ENCODE assay signal across 18 cellular contexts in genomic region chr4:80127870-80128419, GRCh38. TPM values are rescaled to one million over a fixed set of nuclear protein-coding genes. Genes with fewer than 3 reads are reported as not detected.
A peak's percentile ranks its signal among the peaks of the same experiment; 100 is the strongest.
DNase-seq lines count a peak whose midpoint lies in the region; ATAC-seq, FAIRE-seq and TF ChIP-seq lines count a peak whose summit lies in the region.
"Had no signal": no experiment of that assay in that cellular context is flagged by ENCODE, and none has a peak within 500 bp of the region (broad histone marks: within the 10 kb centered on the region; RNA-seq: fewer than 3 reads in every experiment).

No MANE protein-coding gene starts in this region.

- TF ChIP-seq POLR2A in K562 (conservative IDR thresholded peaks at IDR 0.05), result no peak

- WGBS in K562 (ENCODE audit: insufficient coverage, low coverage, missing lambda C conversion rate), result 21% methylated on average over 3 of the region's 3 CpGs
- WGBS in smooth muscle cell (ENCODE audit: low lambda C conversion rate), result 93% methylated on average over 3 of the region's 3 CpGs

- H3K9me1 ChIP-seq in K562 (ENCODE audit: control insufficient read depth, insufficient read depth, low read length), result no peaks in the 10 kb centered on the region

- DNase-seq in activated naive CD4-positive, alpha-beta T cell treated with Interleukin-2 at 50 U/mL for 16 hours, result no peak
- DNase-seq in PC-9, result no peak
- DNase-seq in K562 (ENCODE audit: extremely low read depth in 1 of 4, low spot score in 3 of 4), result no peak
- DNase-seq in smooth muscle cell (lab: John Stamatoyannopoulos, UW; ENCODE audit: unreplicated experiment), result no peak
- no peak for DNase-seq in KG1 (lab: John Stamatoyannopoulos, UW)
- no peak for DNase-seq in COR-L47 (lab: John Stamatoyannopoulos, UW)
- DNase-seq in Right ventricle myocardium inferior (ENCODE audit: missing footprints), result no peak
- DNase-seq: amygdala; DMS 273 treated with DMSO at 0.1 percent for 48 hours; gastrocnemius medialis; Karpas-422; left ventricle myocardium inferior; NCI-H146; stimulated activated CD4-positive, alpha-beta T cell treated with anti-CD3 and anti-CD28 coated beads, Interleukin-12 subunit alpha, Interleukin-12 subunit beta, amount 100 ng/mL, for 4 hours; uterus had no signal

- no peaks in the 10 kb centered on the region for H4K20me1 ChIP-seq in PC-9 (ENCODE audit: insufficient read depth)
- H4K20me1 ChIP-seq in K562 (replicated peaks; ENCODE audit: control insufficient read depth, insufficient read depth, low read length), result no peaks in the 10 kb centered on the region
- no peaks in the 10 kb centered on the region for H4K20me1 ChIP-seq in smooth muscle cell (ENCODE audit: low read depth)

- POLR2A ChIA-PET in PC-9 (lab: Charles Lee; ENCODE audit: unreplicated experiment) (no interaction called here), K562 (lab: Yijun Ruan, JAX) (interaction anchor here (1.4 kb wide), 1 partner anchor 14 kb away, joined by 4 read pairs; no protein-coding TSS in a partner anchor)

- H3K27me3 ChIP-seq in PC-9 (ENCODE audit: insufficient read depth, low read depth) (no peaks in the 10 kb centered on the region), K562 (ENCODE audit: control insufficient read depth in 2 of 2, insufficient read depth in 2 of 2, low read length in 2 of 2) (no peaks in the 10 kb centered on the region), smooth muscle cell (ENCODE audit: low read depth) (no peaks in the 10 kb centered on the region)
- H3K27me3 ChIP-seq: gastrocnemius medialis, uterus had no signal

- no peaks in the 10 kb centered on the region for H3K27me3 Mint-ChIP-seq in activated naive CD4-positive, alpha-beta T cell treated with anti-CD3 and anti-CD28 coated beads, Interleukin-2, amount 50 U/mL, for 24 hours

- H3K36me3 ChIP-seq in PC-9 (ENCODE audit: low read depth) (no peaks in the 10 kb centered on the region), K562 (ENCODE audit: control insufficient read depth, insufficient read depth, low read length) (no peaks in the 10 kb centered on the region), smooth muscle cell (ENCODE audit: low read depth) (no peaks in the 10 kb centered on the region)
- H3K36me3 ChIP-seq: gastrocnemius medialis, left ventricle myocardium inferior, uterus had no signal

- no peaks in the 10 kb centered on the region for H3K9me2 ChIP-seq in PC-9 (ENCODE audit: insufficient read depth)

- peak overlapping the region; percentile 65 for H3K27ac Mint-ChIP-seq in activated naive CD4-positive, alpha-beta T cell treated with anti-CD3 and anti-CD28 coated beads, Interleukin-2, amount 50 U/mL, for 24 hours
- H3K27ac Mint-ChIP-seq: progenitor cell of endocrine pancreas had no signal

- TF ChIP-seq EP300 in K562 (IDR thresholded peaks at IDR 0.05; ENCODE audit: low read length), result no peak

- TF ChIP-seq CTCF in PC-9 (conservative IDR thresholded peaks at IDR 0.05) (no peak), K562 (IDR thresholded peaks at IDR 0.05 in 2 of 3, conservative IDR thresholded peaks at IDR 0.05 in 1 of 3; ENCODE audit: insufficient read depth in 2 of 3, low read depth in 1 of 3, low read length in 3 of 3) (no peak), smooth muscle cell (IDR thresholded peaks at IDR 0.05; ENCODE audit: borderline replicate concordance, insufficient read depth, poor library complexity, severe bottlenecking) (no peak)

- H3K27ac ChIP-seq in PC-9 (peak overlapping the region; percentile 50), K562 (ENCODE audit: extremely low read depth, low read depth, low read length) (peak overlapping the region; percentile 90; the same call in 2 of the 3 replicates), smooth muscle cell (ENCODE audit: low read depth) (no peak overlapping the region)
- H3K27ac ChIP-seq: gastrocnemius medialis, left ventricle myocardium inferior, SK-N-MC, uterus had no signal

- H3F3A ChIP-seq in PC-9 (ENCODE audit: insufficient read depth, low read depth) (no peaks in the 10 kb centered on the region; the same call in 1 of the 2 replicates), smooth muscle cell (ENCODE audit: low read depth) (no peaks in the 10 kb centered on the region)

- H3K4me2 ChIP-seq in PC-9 (peak overlapping the region; percentile 17; the same call in 1 of the 2 replicates), K562 (ENCODE audit: insufficient read depth, low read length) (no peak overlapping the region), smooth muscle cell (peak overlapping the region; percentile 14)

- intact Hi-C loops in PC-9 (cut with micrococcal nuclease; ENCODE audit: unreplicated experiment) (loop anchor here (10.0 kb wide), 1 partner anchor 57 kb away; no protein-coding TSS in a partner anchor), K562 (cut with micrococcal nuclease) (loop anchor here (2.0 to 5.0 kb wide), 3 partner anchors 49 to 121 kb away; partner anchors contain the start of gene ANTXR2), Right ventricle myocardium inferior (cut with DNase I) (no loop called here)

- BruUV-seq in PC-9 (replicated peaks; lab: Mats Ljungman, UMichigan) (no TSS peak), K562 (replicated peaks; lab: Mats Ljungman, UMichigan) (no TSS peak)

- H3K9me3 Mint-ChIP-seq in activated naive CD4-positive, alpha-beta T cell treated with anti-CD3 and anti-CD28 coated beads, Interleukin-2, amount 50 U/mL, for 24 hours, result no peaks in the 10 kb centered on the region

- H3K4me1 ChIP-seq in PC-9 (replicated peaks; ENCODE audit: insufficient read depth) (peaks cover 12% of the 10 kb centered on the region), K562 (replicated peaks in 1 of 2; ENCODE audit: control insufficient read depth in 2 of 2, insufficient read depth in 2 of 2, low read length in 2 of 2) (peaks cover 0 to 43% of the 10 kb centered on the region in 2 experiments; a peak in 4 of 5 replicates), smooth muscle cell (ENCODE audit: low read depth) (peaks cover 3% of the 10 kb centered on the region)
- H3K4me1 ChIP-seq: gastrocnemius medialis, left ventricle myocardium inferior, uterus had no signal

- H3K4me3 Mint-ChIP-seq in activated naive CD4-positive, alpha-beta T cell treated with anti-CD3 and anti-CD28 coated beads, Interleukin-2, amount 50 U/mL, for 24 hours, result peak overlapping the region; percentile 75

- in situ Hi-C loops in K562 (cut with MboI), result no loop called here

- H3K79me2 ChIP-seq in PC-9 (ENCODE audit: low read depth) (no peaks in the 10 kb centered on the region), K562 (ENCODE audit: control insufficient read depth, insufficient read depth, low read length) (peaks cover 15% of the 10 kb centered on the region), smooth muscle cell (ENCODE audit: low read depth) (no peaks in the 10 kb centered on the region)

- no peak for ATAC-seq in K562
- no peak for ATAC-seq in Right ventricle myocardium inferior
- ATAC-seq: gastrocnemius medialis had no signal

- H3K9ac ChIP-seq in K562 (ENCODE audit: insufficient read depth in 1 of 2, low read depth in 2 of 2, low read length in 2 of 2), result 0 out of 4 replicates have a peak overlapping the region, but pooled peaks of 1 of the 2 experiments have one; percentile 36
- no peak overlapping the region for H3K9ac ChIP-seq in smooth muscle cell (ENCODE audit: low read depth)

- H3K36me3 Mint-ChIP-seq in activated naive CD4-positive, alpha-beta T cell treated with anti-CD3 and anti-CD28 coated beads, Interleukin-2, amount 50 U/mL, for 24 hours, result no peaks in the 10 kb centered on the region

- CTCF ChIA-PET in PC-9 (lab: Charles Lee) (no interaction called here), K562 (lab: Yijun Ruan, JAX; ENCODE audit: low intra/inter-chr PET ratio) (no interaction called here)

- H3K9me3 ChIP-seq in PC-9 (ENCODE audit: insufficient read depth, low read depth) (no peaks in the 10 kb centered on the region), K562 (replicated peaks; ENCODE audit: control insufficient read depth, insufficient read depth, low read depth, low read length) (no peaks in the 10 kb centered on the region), smooth muscle cell (replicated peaks; ENCODE audit: low read depth) (no peaks in the 10 kb centered on the region)
- H3K9me3 ChIP-seq: gastrocnemius medialis, left ventricle myocardium inferior, uterus had no signal

- no peak for TF ChIP-seq RAD21 in K562 (CRISPR knock-in tag; conservative IDR thresholded peaks at IDR 0.05 in 1 of 2, IDR thresholded peaks at IDR 0.05 in 1 of 2)

- FAIRE-seq in K562 (lab: Jason Lieb, UNC), result no peak

- H2AFZ ChIP-seq in PC-9 (no peak overlapping the region), K562 (ENCODE audit: low read depth, low read length) (peak overlapping the region; percentile 63), smooth muscle cell (ENCODE audit: low read depth) (no peak overlapping the region)

- no peak overlapping the region for H3K4me3 ChIP-seq in PC-9
- no peak overlapping the region for H3K4me3 ChIP-seq in K562
- H3K4me3 ChIP-seq in smooth muscle cell, result no peak overlapping the region
- H3K4me3 ChIP-seq: gastrocnemius medialis, left ventricle myocardium inferior, SK-N-MC, uterus had no signal

- H3K4me1 Mint-ChIP-seq in activated naive CD4-positive, alpha-beta T cell treated with anti-CD3 and anti-CD28 coated beads, Interleukin-2, amount 50 U/mL, for 24 hours, result peaks cover 69% of the 10 kb centered on the region

TF ChIP-seq in K562, 482 proteins besides CTCF, POLR2A, EP300 and RAD21 (continues in another document):
- TF ChIP-seq CC2D1A (IDR thresholded peaks at IDR 0.05), result peak; percentile 20; the same call in 1 of the 2 replicates
- TF ChIP-seq YBX1 (IDR thresholded peaks at IDR 0.05), result no peak
- TF ChIP-seq TCFL5 (CRISPR knock-in tag; conservative IDR thresholded peaks at IDR 0.05), result no peak

RNA-seq across cellular contexts. Expression of gene ANTXR2, which starts 54.9 kb away (rescaled TPM):
- total RNA-seq in PC-9 (2021), result 2.0 and 3.0 TPM in 2 replicates
- 163 and 271 TPM in 2 replicates for total RNA-seq in K562 (2011; cell fraction: chromatin; rRNA removed; ENCODE audit: low replicate concordance)
- 73.4 and 76.1 TPM in 2 replicates for total RNA-seq in K562 (2011; cell fraction: nucleolus; rRNA removed)
- 102 and 117 TPM in 2 replicates for total RNA-seq in K562 (2011; cell fraction: nucleoplasm; rRNA removed)
- total RNA-seq in K562 (2014; rRNA removed), result 39.1 and 50.5 TPM in 2 replicates
- 75.4 and 103 TPM in 2 replicates for total RNA-seq in K562 (2014; rRNA removed; fragmentation: Illumina TruSeq; extraction: Trizol)
- 60.3 and 61.8 TPM in 2 replicates for total RNA-seq in K562 (2015; rRNA removed; fragmentation: Illumina TruSeq; extraction: Trizol)
- total RNA-seq in K562 (2021), result 68.1 and 83.8 TPM in 2 replicates
- 51.7 and 79.1 TPM in 2 replicates for polyA plus RNA-seq in K562 (2011; rRNA removed)
- 10.2 and 18.4 TPM in 2 replicates for polyA plus RNA-seq in K562 (2011; cell fraction: cytosol; rRNA removed)
- 42.2 and 47.3 TPM in 2 replicates for polyA plus RNA-seq in K562 (2011; cell fraction: nucleus; rRNA removed)
- polyA plus RNA-seq in K562 (2012), result 69.7 and 118 TPM in 2 replicates
- polyA plus RNA-seq in K562 (2014; fragmentation: Illumina TruSeq; extraction: Trizol), result 62.5 and 71.0 TPM in 2 replicates
- polyA plus RNA-seq in K562 (2014; fragmentation: Nextera tagmentation; extraction: Ambion mirVana), result 10 to 100 TPM; 10.1 to 26.6 TPM
- 34.8 and 37.4 TPM in 2 replicates for polyA plus RNA-seq in K562 (2014; rRNA removed)
- polyA minus RNA-seq in K562 (2011; rRNA and poly(A)+ RNA removed), result 139 and 146 TPM in 2 replicates
- polyA minus RNA-seq in K562 (2011; cell fraction: cytosol; rRNA and poly(A)+ RNA removed), result 33.9 and 51.2 TPM in 2 replicates
- polyA minus RNA-seq in K562 (2011; cell fraction: nucleus; rRNA and poly(A)+ RNA removed), result 92.2 and 147 TPM in 2 replicates
- 67.6 and 94.3 TPM in 2 replicates for total RNA-seq in smooth muscle cell
- polyA plus RNA-seq in smooth muscle cell, result 60.6 and 74.5 TPM in 2 replicates
- 48.1 TPM for total RNA-seq in Right ventricle myocardium inferior

Comparison
In these comparisons a context has a peak if more than half of its experiments do, and no peak if none do; other contexts are left out.
1. RNA of gene ANTXR2, which starts 54.9 kb away (total RNA-seq): 39.1 to 271 TPM in K562, 67.6 to 94.3 TPM in smooth muscle cell and 48.1 TPM in Right ventricle myocardium inferior (single experiment); 2.0 to 3.0 TPM in PC-9; every median in the first group is over 10 times any median in the second.